21 cellular contexts compared by ENCODE assay signal in the genomic region with DNA sequence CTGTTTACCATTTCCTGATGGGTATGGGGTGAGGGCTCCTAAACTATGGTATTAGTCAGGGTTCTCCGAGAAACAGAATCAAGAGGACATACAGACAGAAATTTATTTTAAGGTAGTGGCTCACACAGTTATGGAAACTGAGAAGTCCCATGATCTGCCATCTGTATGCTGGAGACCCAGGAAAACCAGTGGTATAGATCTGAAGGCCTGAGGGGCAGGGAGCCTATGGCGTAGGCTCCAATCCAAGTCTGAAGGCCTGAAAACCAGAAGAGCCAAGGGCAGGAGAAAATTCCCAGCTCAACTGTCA.
DNase-seq lines count a peak whose midpoint lies in the region; ATAC-seq and TF ChIP-seq lines count a peak whose summit lies in the region.
"Had no signal": no experiment of that assay in that cellular context is flagged by ENCODE, and none has a peak within 500 bp of the region (broad histone marks: within the 10 kb centered on the region; RNA-seq: fewer than 3 reads in every experiment).

No MANE protein-coding gene starts in this region.

- H3K36me3 Mint-ChIP-seq in CD14-positive monocyte: no peaks in the 10 kb centered on the region

- H3K79me2 ChIP-seq in trophoblast cell (ENCODE audit: control insufficient read depth, insufficient read depth, low read length, poor library complexity): no peaks in the 10 kb centered on the region

- H2AK5ac ChIP-seq in trophoblast cell (ENCODE audit: low read length): no peak overlapping the region

- H3K27ac ChIP-seq in ascending aorta (peak overlapping the region; percentile 56 to 66), trophoblast cell (ENCODE audit: low read depth, low read length) (no peak overlapping the region), skeletal muscle tissue (ENCODE audit: low read depth, low read length) (peak overlapping the region; percentile 71), aorta (ENCODE audit: low read depth in 1 of 2, low read length in 2 of 2) (peak overlapping the region; percentile 76 to 92)
- H3K27ac ChIP-seq: A549; BLaER1 treated with 17β-estradiol and CSF1 and Interleukin-3, amounts not matched to agents 10 nM and 100 nM had no signal

- no peaks in the 10 kb centered on the region for H3K79me1 ChIP-seq in trophoblast cell (ENCODE audit: low read length)

- no peak overlapping the region for H4K12ac ChIP-seq in trophoblast cell (ENCODE audit: low read depth, low read length)

- no peak overlapping the region for H3K4me3 Mint-ChIP-seq in CD14-positive monocyte
- H3K4me3 Mint-ChIP-seq: CD4-positive, alpha-beta memory T cell; GM23338; H9 had no signal

- H3K9me3 ChIP-seq in ascending aorta (no peaks in the 10 kb centered on the region), trophoblast cell (ENCODE audit: insufficient read depth, low read depth, low read length) (no peaks in the 10 kb centered on the region), skeletal muscle tissue (ENCODE audit: control insufficient read depth in 3 of 3, low read length in 3 of 3) (no peaks in the 10 kb centered on the region), aorta (ENCODE audit: control insufficient read depth, low read length) (no peaks in the 10 kb centered on the region)
- H3K9me3 ChIP-seq: A549; BE2C; BLaER1 treated with 17β-estradiol and CSF1 and Interleukin-3, amounts not matched to agents 10 nM and 100 nM had no signal

- H3K9ac ChIP-seq in trophoblast cell (ENCODE audit: low read length) (no peak overlapping the region), skeletal muscle tissue (ENCODE audit: low read depth in 1 of 3, low read length in 3 of 3) (no peak overlapping the region)
- H3K9ac ChIP-seq: BLaER1 treated with 17β-estradiol and CSF1 and Interleukin-3, amounts not matched to agents 10 nM and 100 nM had no signal

- H3K4ac ChIP-seq in trophoblast cell (ENCODE audit: low read depth, low read length): no peak overlapping the region

- no peak overlapping the region for H2BK5ac ChIP-seq in trophoblast cell (ENCODE audit: low read depth, low read length, poor library complexity)

- ATAC-seq in aorta (ENCODE audit: low FRiP score): no peak
- ATAC-seq: A549, GM23338, HCT116 had no signal

- peak overlapping the region; percentile 22 for H3K14ac ChIP-seq in trophoblast cell (ENCODE audit: low read length)

- no peak overlapping the region for H3K18ac ChIP-seq in trophoblast cell (ENCODE audit: low read length)

- no peaks in the 10 kb centered on the region for H3K27me3 ChIP-seq in ascending aorta
- H3K27me3 ChIP-seq in trophoblast cell (ENCODE audit: insufficient read depth, low read length): no peaks in the 10 kb centered on the region
- no peaks in the 10 kb centered on the region for H3K27me3 ChIP-seq in skeletal muscle tissue (ENCODE audit: control insufficient read depth in 3 of 3, insufficient read depth in 3 of 3, low read length in 3 of 3)
- no peaks in the 10 kb centered on the region for H3K27me3 ChIP-seq in aorta (ENCODE audit: control insufficient read depth in 1 of 2, insufficient read depth in 2 of 2, low read length in 1 of 2)
- H3K27me3 ChIP-seq: BE2C; BLaER1 treated with 17β-estradiol and CSF1 and Interleukin-3, amounts not matched to agents 10 nM and 100 nM had no signal

- DNase-seq in ascending aorta (ENCODE audit: low spot score in 2 of 2): no peak
- DNase-seq in trophoblast cell: no peak
- DNase-seq in aorta: no peak
- DNase-seq in NCI-H146 (lab: John Stamatoyannopoulos, UW): no peak
- no peak for DNase-seq in cerebellar nuclear complex (lab: John Stamatoyannopoulos, UW)
- DNase-seq in CD14-positive monocyte (ENCODE audit: low spot score): no peak
- DNase-seq: 8988T; ACHN; AML-193; BE2C; Calu3; CD4-positive, alpha-beta memory T cell; COR-L47; DMS153; DND-41; H9 had no signal

- H3K9me3 Mint-ChIP-seq in CD14-positive monocyte: peaks cover 0 to under 1% (median 0%) of the 10 kb centered on the region in 7 donors
- H3K9me3 Mint-ChIP-seq: CD4-positive, alpha-beta memory T cell; GM23338; H9 had no signal

- no peak overlapping the region for H2BK12ac ChIP-seq in trophoblast cell (ENCODE audit: low read length)

- no peak overlapping the region for H3K4me3 ChIP-seq in ascending aorta
- no peak overlapping the region for H3K4me3 ChIP-seq in trophoblast cell (ENCODE audit: low read depth, low read length)
- H3K4me3 ChIP-seq in skeletal muscle tissue (ENCODE audit: low read length in 3 of 3): no peak overlapping the region
- no peak overlapping the region for H3K4me3 ChIP-seq in aorta (ENCODE audit: low read length in 2 of 2)
- H3K4me3 ChIP-seq: A549; BLaER1 treated with 17β-estradiol and CSF1 and Interleukin-3, amounts not matched to agents 10 nM and 100 nM; GM23338 had no signal

- no peak overlapping the region for H3K4me2 ChIP-seq in trophoblast cell (ENCODE audit: low read length)
- H3K4me2 ChIP-seq: A549; BLaER1 treated with 17β-estradiol and CSF1 and Interleukin-3, amounts not matched to agents 10 nM and 100 nM; GM23338 had no signal

- H2AFZ ChIP-seq in trophoblast cell (ENCODE audit: insufficient read depth, low read length, poor library complexity): no peak overlapping the region
- H2AFZ ChIP-seq: GM23338 had no signal

- H3K23ac ChIP-seq in trophoblast cell (ENCODE audit: low read length): no peak overlapping the region

- no peak overlapping the region for H4K91ac ChIP-seq in trophoblast cell (ENCODE audit: low read depth, low read length)

- no peaks in the 10 kb centered on the region for H3K27me3 Mint-ChIP-seq in CD14-positive monocyte (ENCODE audit: low read depth in 3 of 3)
- H3K27me3 Mint-ChIP-seq: CD4-positive, alpha-beta memory T cell had no signal

- H3K4me1 Mint-ChIP-seq in CD14-positive monocyte: peaks cover 2% of the 10 kb centered on the region
- H3K4me1 Mint-ChIP-seq: GM23338, H9 had no signal

- WGBS in trophoblast cell (ENCODE audit: extremely low coverage, insufficient coverage, insufficient read length): no CpG with 5 or more reads among the region's 2 CpGs
- 76 to 77% methylated on average over 2 of the region's 2 CpGs for WGBS in aorta, 2 donors

- H3K4me1 ChIP-seq in ascending aorta (peaks cover 0 to 22% of the 10 kb centered on the region in 2 donors), trophoblast cell (ENCODE audit: control insufficient read depth in 1 of 2, insufficient read depth in 2 of 2, low read length in 2 of 2) (peaks cover 15 to 19% of the 10 kb centered on the region in 2 experiments), skeletal muscle tissue (ENCODE audit: control insufficient read depth in 3 of 3, insufficient read depth in 3 of 3, low read length in 3 of 3) (peaks cover 15 to 20% (median 17%) of the 10 kb centered on the region in 3 donors), aorta (ENCODE audit: control insufficient read depth in 1 of 2, insufficient read depth in 2 of 2, low read length in 2 of 2) (peaks cover 2 to 18% of the 10 kb centered on the region in 2 donors)
- H3K4me1 ChIP-seq: A549 had no signal

- H2BK120ac ChIP-seq in trophoblast cell (ENCODE audit: insufficient read depth, low read length, poor library complexity): peak overlapping the region; percentile 46

- intact Hi-C loops in ascending aorta (cut with DNase I) (no loop called here), aorta (cut with DNase I) (no loop called here), CD14-positive monocyte (cut with micrococcal nuclease) (no loop called here)

- H3K27ac Mint-ChIP-seq in CD14-positive monocyte: peak overlapping the region in 1 of 7 donors; percentile 36
- H3K27ac Mint-ChIP-seq: GM23338, H9 had no signal

- H3K36me3 ChIP-seq in ascending aorta (no peaks in the 10 kb centered on the region), trophoblast cell (ENCODE audit: control insufficient read depth in 1 of 2, insufficient read depth in 2 of 2, low read length in 2 of 2) (no peaks in the 10 kb centered on the region), skeletal muscle tissue (ENCODE audit: control insufficient read depth in 3 of 3, insufficient read depth in 3 of 3, low read length in 3 of 3) (no peaks in the 10 kb centered on the region), aorta (ENCODE audit: control insufficient read depth in 1 of 2, insufficient read depth in 2 of 2, low read length in 1 of 2) (no peaks in the 10 kb centered on the region)
- H3K36me3 ChIP-seq: BE2C; BLaER1 treated with 17β-estradiol and CSF1 and Interleukin-3, amounts not matched to agents 10 nM and 100 nM had no signal

- TF ChIP-seq CTCF in ascending aorta (IDR thresholded peaks at IDR 0.05): no peak
- TF ChIP-seq CTCF in CD14-positive monocyte (IDR thresholded peaks at IDR 0.05): no peak

- H4K8ac ChIP-seq in trophoblast cell (ENCODE audit: low read depth, low read length): no peak overlapping the region
